In genomic region chr5:163503106-163504090, GRCh38 we compare ENCODE assay signal across 8 cellular contexts. TPM values are rescaled to one million over a fixed set of nuclear protein-coding genes. Genes with fewer than 3 reads are reported as not detected.
DNase-seq lines count a peak whose midpoint lies in the region; FAIRE-seq and TF ChIP-seq lines count a peak whose summit lies in the region.

No MANE protein-coding gene starts in this region.

- in situ Hi-C loops in Caki2 (cut with HindIII; ENCODE audit: low pct_unique_long_range_greater_than_20kb, low sequenced_read_pairs) = no loop called here

- no peaks in the 10 kb centered on the region for H3K36me3 ChIP-seq in adrenal gland (replicated peaks in 1 of 2)
- no peaks in the 10 kb centered on the region for H3K36me3 ChIP-seq in cardiac muscle cell
- H3K36me3 ChIP-seq in ovary = no peaks in the 10 kb centered on the region

- FAIRE-seq in RCC 7860 (lab: Jason Lieb, UNC) = no peak

- H3K4me3 ChIP-seq in HFF-Myc (replicated peaks; ENCODE audit: low read depth, low read length) = peak overlapping the region; percentile 89
- H3K4me3 ChIP-seq in adrenal gland = peak overlapping the region in 2 of 4 donors; percentile 30 to 93
- peak overlapping the region; percentile 85 for H3K4me3 ChIP-seq in cardiac muscle cell
- peak overlapping the region; percentile 85 for H3K4me3 ChIP-seq in ovary

- H3K27me3 ChIP-seq in adrenal gland = no peaks in the 10 kb centered on the region
- no peaks in the 10 kb centered on the region for H3K27me3 ChIP-seq in cardiac muscle cell
- H3K27me3 ChIP-seq in ovary = no peaks in the 10 kb centered on the region

- intact Hi-C loops in adrenal gland (cut with DNase I) (no loop called here), ovary (cut with DNase I) (loop anchor here in 2 of 4 donors (5.0 to 10.0 kb wide), 2 partner anchors 41 to 69 kb away; partner anchors contain the start of genes CCNG1 (in 1 of the 2), HMMR (in 1 of the 2) and NUDCD2 (in 1 of the 2))

- TF ChIP-seq EP300 in ovary (IDR thresholded peaks at IDR 0.05) = no peak

- TF ChIP-seq POLR2A in adrenal gland (IDR thresholded peaks at IDR 0.05) = peak; percentile 49 to 91
- no peak for TF ChIP-seq POLR2A in ovary (IDR thresholded peaks at IDR 0.05)

- 2 to 4% (median 2%) methylated on average over 18 of the region's 18 CpGs for WGBS in adrenal gland, 4 donors
- 0 to 2% (median 2%) methylated on average over 18 of the region's 18 CpGs for WGBS in ovary, 3 donors

- H3K27ac ChIP-seq in adrenal gland = peak overlapping the region; percentile 64 to 100 (median 98)
- peak overlapping the region; percentile 94 for H3K27ac ChIP-seq in cardiac muscle cell
- peak overlapping the region; percentile 63 to 98 for H3K27ac ChIP-seq in ovary

- no peaks in the 10 kb centered on the region for H3K9me3 ChIP-seq in adrenal gland (replicated peaks in 1 of 3)
- no peaks in the 10 kb centered on the region for H3K9me3 ChIP-seq in cardiac muscle cell (ENCODE audit: low read depth)
- no peaks in the 10 kb centered on the region for H3K9me3 ChIP-seq in ovary

- TF ChIP-seq CTCF in HFF-Myc (IDR thresholded peaks at IDR 0.05; ENCODE audit: low read depth, low read length, missing control alignments) = peak; percentile 43
- TF ChIP-seq CTCF in adrenal gland (IDR thresholded peaks at IDR 0.05) = peak in 4 of 6 experiments; percentile 5 to 33 (median 10)
- TF ChIP-seq CTCF in cardiac muscle cell (IDR thresholded peaks at IDR 0.05; ENCODE audit: low read depth, low read length) = peak; percentile 49
- no peak for TF ChIP-seq CTCF in ovary (IDR thresholded peaks at IDR 0.05)

- DNase-seq in Caki2 (ENCODE audit: low read depth) (peak; percentile 78), HFF-Myc (ENCODE audit: extremely low read depth, low read depth) (peak; percentile 88), RCC 7860 (ENCODE audit: low spot score) (peak; percentile 32), adrenal gland (peak; percentile 57 to 86 (median 78)), cardiac muscle cell (ENCODE audit: low read depth in 1 of 2, low spot score in 1 of 2) (peak; percentile 79 to 86), ovary (peak; percentile 36 to 57 (median 44)), DMS153 treated with DMSO at 0.1 percent for 48 hours (lab: John Stamatoyannopoulos, UW; ENCODE audit: unreplicated experiment) (no peak), NCI-H510A (lab: John Stamatoyannopoulos, UW) (no peak)

- H3K4me1 ChIP-seq in adrenal gland (replicated peaks in 1 of 2) (peaks cover 14 to 41% of the 10 kb centered on the region in 2 donors), cardiac muscle cell (ENCODE audit: low read depth) (peaks cover 7% of the 10 kb centered on the region), ovary (ENCODE audit: insufficient read depth) (peaks cover 5% of the 10 kb centered on the region)

RNA-seq across cellular contexts. Expression of gene MAT2B, which starts 2.0 kb away (rescaled TPM):
- 53.5 and 59.5 TPM in 2 replicates for total RNA-seq in Caki2 (2014; rRNA removed; shearing (Covaris generic); ENCODE audit: low replicate concordance)
- total RNA-seq in adrenal gland (10 to 100 TPM; 43.5 to 83.7 (median 57.5) TPM), cardiac muscle cell (30.2 and 32.5 TPM in 2 replicates), ovary (10 to 100 TPM; 46.6 to 67.8 (median 54.0) TPM)
- polyA plus RNA-seq in adrenal gland (10 to 100 TPM; 20.9 to 64.9 (median 21.9) TPM), cardiac muscle cell (38.3 and 52.4 TPM in 2 replicates), ovary (10 to 100 TPM; 81.6 to 83.0 TPM)

RNA-seq across cellular contexts. Expression of gene HMMR, which starts 43.0 kb away (rescaled TPM):
- 68.7 and 74.1 TPM in 2 replicates for total RNA-seq in Caki2 (2014; rRNA removed; shearing (Covaris generic); ENCODE audit: low replicate concordance)
- 1 to 10 TPM in 6 of 8 donors, under 1 TPM in 1, not detected in 1; 0.95 to 2.5 (median 1.5) TPM for total RNA-seq in adrenal gland
- polyA plus RNA-seq in adrenal gland = 1 to 10 TPM in 1 of 3 donors, under 1 TPM in 2; 0.24 to 4.1 (median 0.32) TPM
- 7.8 and 46.5 TPM in 2 replicates for total RNA-seq in cardiac muscle cell
- 7.8 and 36.2 TPM in 2 replicates for polyA plus RNA-seq in cardiac muscle cell
- total RNA-seq in ovary = 1 to 10 TPM in 1 of 7 donors, under 1 TPM in 5, not detected in 1; 0.10 to 1.4 (median 0.27) TPM
- polyA plus RNA-seq in ovary = under 1 TPM; 0.23 to 0.77 TPM

RNA-seq across cellular contexts. Expression of gene NUDCD2, which starts 43.5 kb away (rescaled TPM):
- 17.4 and 21.5 TPM in 2 replicates for total RNA-seq in Caki2 (2014; rRNA removed; shearing (Covaris generic); ENCODE audit: low replicate concordance)
- total RNA-seq in adrenal gland (10 to 100 TPM in 4 of 8 donors, 1 to 10 TPM in 4; 4.0 to 28.1 (median 14.2) TPM), cardiac muscle cell (9.2 and 16.5 TPM in 2 replicates), ovary (10 to 100 TPM in 6 of 7 donors, 1 to 10 TPM in 1; 6.8 to 26.0 (median 19.6) TPM)
- polyA plus RNA-seq in adrenal gland (1 to 10 TPM; 3.5 to 6.5 (median 4.5) TPM), cardiac muscle cell (78.6 and 117 TPM in 2 replicates), ovary (1 to 10 TPM; 8.4 to 9.5 TPM)

Comparison
In these comparisons a context has a peak if more than half of its experiments do, and no peak if none do; other contexts are left out.
1. DNase-seq: peak in Caki2 (single experiment), HFF-Myc (single experiment), RCC 7860 (single experiment), adrenal gland (7 of 7), cardiac muscle cell (2 of 2) and ovary (5 of 5); none in DMS153 treated with DMSO at 0.1 percent for 48 hours (single experiment) and NCI-H510A (single experiment).
2. CTCF ChIP-seq: peak in HFF-Myc (single experiment), adrenal gland (4 of 6) and cardiac muscle cell (single experiment); none in ovary (0 of 3).
3. Peak in every context shown above with its lines, with median percentiles within 50 percentile points of each other: H3K27ac ChIP-seq.